In genomic region chr14:30560581-30560980, GRCh38 we compare ENCODE assay signal across 10 cellular contexts. TPM values are rescaled to one million over a fixed set of nuclear protein-coding genes. Genes with fewer than 3 reads are reported as not detected.
DNase-seq lines count a peak whose midpoint lies in the region; ATAC-seq, FAIRE-seq and TF ChIP-seq lines count a peak whose summit lies in the region.
"Had no signal": no experiment of that assay in that cellular context is flagged by ENCODE, and none has a peak within 500 bp of the region (broad histone marks: within the 10 kb centered on the region; RNA-seq: fewer than 3 reads in every experiment).

No MANE protein-coding gene starts in this region.

- H3K27ac ChIP-seq in HepG2 (ENCODE audit: extremely low read length, insufficient read depth, low read length) (no peak overlapping the region), right lobe of liver (no peak overlapping the region), hepatocyte (no peak overlapping the region), gastrocnemius medialis (no peak overlapping the region)

- no peak overlapping the region for H3K27ac Mint-ChIP-seq in activated CD4-positive, alpha-beta memory T cell treated with anti-CD3 and anti-CD28 coated beads for 36 hours

- TF ChIP-seq RAD21 in HepG2 (CRISPR knock-in tag; IDR thresholded peaks at IDR 0.05), result no peak

- H3K9me3 ChIP-seq in HepG2 (ENCODE audit: low read length) (no peaks in the 10 kb centered on the region), right lobe of liver (no peaks in the 10 kb centered on the region), hepatocyte (ENCODE audit: low read depth) (no peaks in the 10 kb centered on the region), gastrocnemius medialis (no peaks in the 10 kb centered on the region)

- H3K27me3 ChIP-seq in HepG2 (ENCODE audit: control insufficient read depth in 1 of 2, insufficient read depth in 2 of 2, low read length in 2 of 2) (no peaks in the 10 kb centered on the region; a peak in 1 of 5 replicates), right lobe of liver (no peaks in the 10 kb centered on the region), hepatocyte (no peaks in the 10 kb centered on the region), gastrocnemius medialis (no peaks in the 10 kb centered on the region)

- POLR2A ChIA-PET in HepG2 (lab: Yijun Ruan, JAX), result no interaction called here
- POLR2A ChIA-PET in activated CD4-positive, alpha-beta memory T cell treated with anti-CD3 and anti-CD28 coated beads for 36 hours (lab: Charles Lee), result no interaction called here

- FAIRE-seq in HepG2 (lab: Jason Lieb, UNC), result no peak

- DNase-seq in HepG2 (ENCODE audit: low spot score), result no peak
- no peak for DNase-seq in right lobe of liver
- DNase-seq in activated CD4-positive, alpha-beta memory T cell treated with anti-CD3 and anti-CD28 coated beads for 36 hours, result no peak
- DNase-seq in hepatocyte (ENCODE audit: low spot score), result no peak
- DNase-seq in DMS153 treated with DMSO at 0.1 percent for 48 hours (lab: John Stamatoyannopoulos, UW; ENCODE audit: unreplicated experiment), result no peak
- no peak for DNase-seq in gastrocnemius medialis
- no peak for DNase-seq in globus pallidus (ENCODE audit: low spot score)
- no peak for DNase-seq in NCI-H524 treated with DMSO at 0.1 percent for 48 hours (lab: John Stamatoyannopoulos, UW)
- DNase-seq: activated CD4-positive, alpha-beta T cell treated with anti-CD3 and anti-CD28 coated beads for 1 hour; nucleus accumbens had no signal

- no TSS peak for BruUV-seq in HepG2 (replicated peaks; lab: Mats Ljungman, UMichigan)

- WGBS in HepG2 (ENCODE audit: low lambda C conversion rate), result 81% methylated on average over 1 of the region's 1 CpG
- 100% methylated on average over 1 of the region's 1 CpG for WGBS in right lobe of liver (ENCODE audit: insufficient coverage, low coverage, low lambda C conversion rate, missing lambda C conversion rate)
- WGBS in hepatocyte (ENCODE audit: low lambda C conversion rate, missing lambda C conversion rate), result 91% methylated on average over 1 of the region's 1 CpG

- in situ Hi-C loops in HepG2 (cut with HindIII; ENCODE audit: extremely low pct_ligation_motif_present, low pct_unique_long_range_greater_than_20kb), result no loop called here
- in situ Hi-C loops in gastrocnemius medialis (cut with MboI; ENCODE audit: low sequenced_read_pairs in 4 of 4), result no loop called here

- H3K4me3 ChIP-seq in HepG2 (replicated peaks in 1 of 3; ENCODE audit: insufficient read depth in 1 of 3, low read depth in 2 of 3, low read length in 3 of 3) (peak overlapping the region; percentile 87 to 98 (median 98); a peak in 5 of 6 replicates), right lobe of liver (no peak overlapping the region), hepatocyte (peak overlapping the region; percentile 73), gastrocnemius medialis (peak overlapping the region in 2 of 4 donors; percentile 89)

- CTCF ChIA-PET in HepG2 (lab: Yijun Ruan, JAX; ENCODE audit: low intra/inter-chr PET ratio, low total read pairs), result no interaction called here
- CTCF ChIA-PET in activated CD4-positive, alpha-beta memory T cell treated with anti-CD3 and anti-CD28 coated beads for 36 hours (lab: Charles Lee), result no interaction called here

- TF ChIP-seq POLR2A in HepG2 (IDR thresholded peaks at IDR 0.05; ENCODE audit: insufficient read depth in 1 of 2, low read depth in 2 of 2, low read length in 2 of 2), result no peak
- TF ChIP-seq POLR2A in right lobe of liver (IDR thresholded peaks at IDR 0.05), result no peak
- TF ChIP-seq POLR2A in gastrocnemius medialis (IDR thresholded peaks at IDR 0.05), result no peak

- no peaks in the 10 kb centered on the region for H3K9me2 ChIP-seq in hepatocyte (replicated peaks; ENCODE audit: insufficient read depth)

- H2AFZ ChIP-seq in HepG2 (ENCODE audit: low read length), result no peak overlapping the region
- no peak overlapping the region for H2AFZ ChIP-seq in hepatocyte

- peaks cover 26% of the 10 kb centered on the region for H3K36me3 Mint-ChIP-seq in activated CD4-positive, alpha-beta memory T cell treated with anti-CD3 and anti-CD28 coated beads for 36 hours

- peak overlapping the region; percentile 67 for H3K4me3 Mint-ChIP-seq in activated CD4-positive, alpha-beta memory T cell treated with anti-CD3 and anti-CD28 coated beads for 36 hours

- H4K20me1 ChIP-seq in HepG2 (ENCODE audit: insufficient read depth, low read length) (peaks cover 22% of the 10 kb centered on the region), hepatocyte (ENCODE audit: insufficient read depth, poor library complexity, severe bottlenecking) (peaks cover 8% of the 10 kb centered on the region)

- TF ChIP-seq EP300 in HepG2 (IDR thresholded peaks at IDR 0.05; ENCODE audit: low read depth in 2 of 2, low read length in 2 of 2), result no peak
- no peak for TF ChIP-seq EP300 in HepG2 (CRISPR knock-in tag; IDR thresholded peaks at IDR 0.05; ENCODE audit: borderline replicate concordance)

- H3K9me3 Mint-ChIP-seq in activated CD4-positive, alpha-beta memory T cell treated with anti-CD3 and anti-CD28 coated beads for 36 hours, result no peaks in the 10 kb centered on the region

- H3K79me2 ChIP-seq in HepG2 (ENCODE audit: insufficient read depth, low read length) (peaks cover 64% of the 10 kb centered on the region), hepatocyte (peaks cover 65% of the 10 kb centered on the region)

- H3K9ac ChIP-seq in HepG2 (ENCODE audit: insufficient read depth, low read depth, low read length), result peak overlapping the region; percentile 92

- H3K4me1 Mint-ChIP-seq in activated CD4-positive, alpha-beta memory T cell treated with anti-CD3 and anti-CD28 coated beads for 36 hours (ENCODE audit: low read depth), result peaks cover 36% of the 10 kb centered on the region

- H3K27me3 Mint-ChIP-seq in activated CD4-positive, alpha-beta memory T cell treated with anti-CD3 and anti-CD28 coated beads for 36 hours, result peaks cover 3% of the 10 kb centered on the region

- H3K4me2 ChIP-seq in HepG2 (ENCODE audit: low read depth, low read length) (peak overlapping the region; percentile 89), hepatocyte (peak overlapping the region; percentile 82)

- H3K4me1 ChIP-seq in HepG2 (ENCODE audit: insufficient read depth, low read length) (peaks cover 34% of the 10 kb centered on the region), right lobe of liver (no peaks in the 10 kb centered on the region), hepatocyte (ENCODE audit: insufficient read depth) (peaks cover 8% of the 10 kb centered on the region), gastrocnemius medialis (peaks cover 14 to 17% of the 10 kb centered on the region in 2 donors)

- no peak for TF ChIP-seq CTCF in HepG2 (CRISPR knock-in tag; IDR thresholded peaks at IDR 0.05)
- TF ChIP-seq CTCF in right lobe of liver (IDR thresholded peaks at IDR 0.05), result no peak
- no peak for TF ChIP-seq CTCF in hepatocyte (IDR thresholded peaks at IDR 0.05; ENCODE audit: poor library complexity)
- no peak for TF ChIP-seq CTCF in gastrocnemius medialis (IDR thresholded peaks at IDR 0.05 in 4 of 5, conservative IDR thresholded peaks at IDR 0.05 in 1 of 5)

- 0 out of 5 replicates have a peak, but pooled peaks cover 0 to 4% of the 10 kb centered on the region in 2 experiments for H3K36me3 ChIP-seq in HepG2 (replicated peaks in 1 of 2; ENCODE audit: control insufficient read depth in 1 of 2, insufficient read depth in 2 of 2, low read length in 2 of 2)
- H3K36me3 ChIP-seq in right lobe of liver, result no peaks in the 10 kb centered on the region
- no peaks in the 10 kb centered on the region for H3K36me3 ChIP-seq in hepatocyte (replicated peaks; ENCODE audit: insufficient read depth, low read depth)
- H3K36me3 ChIP-seq in gastrocnemius medialis, result no peaks in the 10 kb centered on the region

- ATAC-seq in HepG2, result no peak
- ATAC-seq in right lobe of liver, result no peak
- no peak for ATAC-seq in gastrocnemius medialis

- intact Hi-C loops in HepG2 (cut with micrococcal nuclease; ENCODE audit: unreplicated experiment), result no loop called here
- intact Hi-C loops in right lobe of liver (cut with DNase I), result no loop called here
- intact Hi-C loops in activated CD4-positive, alpha-beta memory T cell treated with anti-CD3 and anti-CD28 coated beads for 36 hours (cut with micrococcal nuclease), result no loop called here
- intact Hi-C loops in gastrocnemius medialis (cut with DNase I; ENCODE audit: low total_unique reads), result no loop called here

TF ChIP-seq in HepG2, 621 proteins besides CTCF, POLR2A, EP300 and RAD21 (continues in another document):
- 0 out of 4 replicates have a peak, but pooled peaks of 1 of the 2 experiments have one; percentile 0 for TF ChIP-seq KLF16 (CRISPR knock-in tag; IDR thresholded peaks at IDR 0.05)
- TF ChIP-seq TARDBP (CRISPR knock-in tag; IDR thresholded peaks at IDR 0.05), result 0 out of 2 replicates have a peak, but pooled peaks have one; percentile 10
- 0 out of 2 replicates have a peak, but pooled peaks have one; percentile 42 for TF ChIP-seq ARID2 (CRISPR knock-in tag; IDR thresholded peaks at IDR 0.05; ENCODE audit: borderline replicate concordance)

RNA-seq across cellular contexts. Expression of gene G2E3, which starts 1.6 kb away (rescaled TPM):
- 63.0 and 90.7 TPM in 2 replicates for total RNA-seq in HepG2 (2016; rRNA removed; fragmentation: Illumina TruSeq; extraction: Trizol)
- 20.1 and 20.7 TPM in 2 replicates for total RNA-seq in HepG2 (2016; cell fraction: cytosol; rRNA removed; fragmentation: Illumina TruSeq; extraction: Trizol; ENCODE audit: low read depth)
- 61.4 and 87.9 TPM in 2 replicates for total RNA-seq in HepG2 (2016; cell fraction: insoluble cytoplasmic fraction; rRNA removed; fragmentation: Illumina TruSeq; extraction: Trizol)
- total RNA-seq in HepG2 (2016; cell fraction: membrane; rRNA removed; fragmentation: Illumina TruSeq; extraction: Trizol), result 27.9 and 35.1 TPM in 2 replicates
- total RNA-seq in HepG2 (2016; cell fraction: nucleus; rRNA removed; fragmentation: Illumina TruSeq; extraction: Trizol), result 81.7 and 85.9 TPM in 2 replicates
- polyA plus RNA-seq in HepG2 (2011; rRNA removed), result 13.8 and 22.8 TPM in 2 replicates
- polyA plus RNA-seq in HepG2 (2011; cell fraction: cytosol; rRNA removed), result 5.6 and 8.4 TPM in 2 replicates
- polyA plus RNA-seq in HepG2 (2011; cell fraction: nucleus; rRNA removed), result 11.7 and 14.1 TPM in 2 replicates
- polyA plus RNA-seq in HepG2 (2012), result 22.9 and 29.9 TPM in 2 replicates
- polyA plus RNA-seq in HepG2 (2016; cell fraction: cytosol; fragmentation: Illumina TruSeq; extraction: Trizol; ENCODE audit: low read depth), result 2.5 and 2.9 TPM in 2 replicates
- 40.8 and 45.8 TPM in 2 replicates for polyA plus RNA-seq in HepG2 (2016; cell fraction: insoluble cytoplasmic fraction; fragmentation: Illumina TruSeq; extraction: Trizol; ENCODE audit: low read depth)
- polyA plus RNA-seq in HepG2 (2016; cell fraction: membrane; fragmentation: Illumina TruSeq; extraction: Trizol; ENCODE audit: low read depth), result 5.2 and 7.8 TPM in 2 replicates
- 71.9 and 74.2 TPM in 2 replicates for polyA plus RNA-seq in HepG2 (2016; cell fraction: nucleus; fragmentation: Illumina TruSeq; extraction: Trizol; ENCODE audit: insufficient read depth, low read depth)
- polyA minus RNA-seq in HepG2 (2011; rRNA and poly(A)+ RNA removed; ENCODE audit: low replicate concordance), result 8.9 and 9.2 TPM in 2 replicates
- polyA minus RNA-seq in HepG2 (2011; cell fraction: cytosol; rRNA and poly(A)+ RNA removed), result 31.6 and 36.1 TPM in 2 replicates
- polyA minus RNA-seq in HepG2 (2011; cell fraction: nucleus; rRNA and poly(A)+ RNA removed), result 92.2 and 121 TPM in 2 replicates
- 1 to 10 TPM; 3.0 to 6.4 (median 4.7) TPM for total RNA-seq in right lobe of liver
- 10 to 100 TPM; 25.3 to 31.2 TPM for total RNA-seq in activated CD4-positive, alpha-beta memory T cell treated with anti-CD3 and anti-CD28 coated beads for 36 hours
- total RNA-seq in hepatocyte, result 16.7 TPM in 2 replicates
- 8.9 and 9.7 TPM in 2 replicates for polyA plus RNA-seq in hepatocyte
- 1 to 10 TPM; 3.3 to 5.4 (median 4.4) TPM for total RNA-seq in gastrocnemius medialis

Comparison
In these comparisons a context has a peak if more than half of its experiments do, and no peak if none do; other contexts are left out.
1. H3K4me3 ChIP-seq: peak in HepG2 (3 of 3) and hepatocyte (single experiment); none in right lobe of liver (0 of 3).